ENCODE assay signal across 11 cellular contexts in genomic region chrX:28586291-28586690, GRCh38. TPM values are rescaled to one million over a fixed set of nuclear protein-coding genes. Genes with fewer than 3 reads are reported as not detected.
DNase-seq lines count a peak whose midpoint lies in the region; ATAC-seq and TF ChIP-seq lines count a peak whose summit lies in the region.
"Had no signal": no experiment of that assay in that cellular context is flagged by ENCODE, and none has a peak within 500 bp of the region (broad histone marks: within the 10 kb centered on the region; RNA-seq: fewer than 3 reads in every experiment).

No MANE protein-coding gene starts in this region.

- CTCF ChIA-PET in BJ (lab: Yijun Ruan, JAX): no interaction called here

- H3K36me3 Mint-ChIP-seq in activated naive CD8-positive, alpha-beta T cell treated with anti-CD3 and anti-CD28 coated beads, Interleukin-2, amount 50 U/mL, for 24 hours (ENCODE audit: low read depth): no peaks in the 10 kb centered on the region
- H3K36me3 Mint-ChIP-seq in T-helper 2 cell treated with Interferon-gamma antibody and Interleukin-4, amounts not matched to agents 5 μg/mL and 100 μg/mL, for 36 hours (ENCODE audit: low read depth): no peaks in the 10 kb centered on the region
- H3K36me3 Mint-ChIP-seq: CD8-positive, alpha-beta T cell had no signal

- TF ChIP-seq CTCF in BJ (IDR thresholded peaks at IDR 0.05; ENCODE audit: insufficient read depth, low read depth, low read length) (no peak), heart left ventricle (IDR thresholded peaks at IDR 0.05) (no peak), osteoblast (IDR thresholded peaks at IDR 0.05; ENCODE audit: extremely low read depth, low read depth, low read length) (no peak)

- no peak overlapping the region for H3K27ac Mint-ChIP-seq in activated naive CD8-positive, alpha-beta T cell treated with anti-CD3 and anti-CD28 coated beads, Interleukin-2, amount 50 U/mL, for 24 hours
- no peak overlapping the region for H3K27ac Mint-ChIP-seq in T-helper 2 cell treated with Interferon-gamma antibody and Interleukin-4, amounts not matched to agents 5 μg/mL and 100 μg/mL, for 36 hours
- H3K27ac Mint-ChIP-seq: CD8-positive, alpha-beta T cell had no signal

- no peaks in the 10 kb centered on the region for H3K4me1 ChIP-seq in adipocyte (ENCODE audit: control insufficient read depth, insufficient read depth, low read length)
- H3K4me1 ChIP-seq in heart left ventricle: no peaks in the 10 kb centered on the region
- no peaks in the 10 kb centered on the region for H3K4me1 ChIP-seq in osteoblast (ENCODE audit: insufficient read depth, low read length)

- no peak overlapping the region for H2AFZ ChIP-seq in osteoblast (ENCODE audit: low read length)

- intact Hi-C loops in heart left ventricle (cut with DNase I): loop anchor here in 7 of 10 donors (2.0 to 10.0 kb wide), 8 partner anchors 456 to 649 kb away; no protein-coding TSS in a partner anchor

- H3K79me2 ChIP-seq in osteoblast (ENCODE audit: insufficient read depth, low read length): no peaks in the 10 kb centered on the region

- POLR2A ChIA-PET in BJ (lab: Charles Lee): no interaction called here

- DNase-seq in BJ (ENCODE audit: low read depth) (no peak), adipocyte (ENCODE audit: low read depth) (peak; percentile 58), heart left ventricle (peak in 4 of 5 donors; percentile 19 to 47 (median 25)), osteoblast (ENCODE audit: insufficient read length, low spot score, missing footprints) (no peak), NCI-H2171 treated with DMSO at 0.1 percent for 48 hours (lab: John Stamatoyannopoulos, UW) (no peak), erythroblast (lab: John Stamatoyannopoulos, UW) (no peak)
- no peak for DNase-seq in activated naive CD8-positive, alpha-beta T cell treated with anti-CD3 and anti-CD28 coated beads, Interleukin-2, amount 50 U/mL, for 24 hours
- no peak for DNase-seq in T-helper 2 cell treated with Interferon-gamma antibody and Interleukin-4, amounts not matched to agents 5 μg/mL and 100 μg/mL, for 36 hours (ENCODE audit: low spot score)
- DNase-seq: activated naive CD4-positive, alpha-beta T cell treated with Interleukin-2 at 50 U/mL for 16 hours; CD8-positive, alpha-beta T cell had no signal

- no peaks in the 10 kb centered on the region for H3K4me1 Mint-ChIP-seq in activated naive CD8-positive, alpha-beta T cell treated with anti-CD3 and anti-CD28 coated beads, Interleukin-2, amount 50 U/mL, for 24 hours
- no peaks in the 10 kb centered on the region for H3K4me1 Mint-ChIP-seq in T-helper 2 cell treated with Interferon-gamma antibody and Interleukin-4, amounts not matched to agents 5 μg/mL and 100 μg/mL, for 36 hours (ENCODE audit: low read depth)

- H3K4me3 ChIP-seq in BJ (ENCODE audit: low read depth, low read length): peak overlapping the region; percentile 28
- H3K4me3 ChIP-seq in adipocyte (ENCODE audit: low read length): peak overlapping the region; percentile 74
- peak overlapping the region in 11 of 12 donors; percentile 23 to 65 (median 49) for H3K4me3 ChIP-seq in heart left ventricle
- no peak overlapping the region for H3K4me3 ChIP-seq in osteoblast (ENCODE audit: insufficient read depth, low read length)

- H3K9me3 Mint-ChIP-seq in activated naive CD8-positive, alpha-beta T cell treated with anti-CD3 and anti-CD28 coated beads, Interleukin-2, amount 50 U/mL, for 24 hours: no peaks in the 10 kb centered on the region
- H3K9me3 Mint-ChIP-seq in T-helper 2 cell treated with Interferon-gamma antibody and Interleukin-4, amounts not matched to agents 5 μg/mL and 100 μg/mL, for 36 hours: no peaks in the 10 kb centered on the region
- H3K9me3 Mint-ChIP-seq: CD8-positive, alpha-beta T cell had no signal

- no peak for TF ChIP-seq POLR2A in heart left ventricle (IDR thresholded peaks at IDR 0.05)
- no peak for TF ChIP-seq POLR2A in erythroblast (IDR thresholded peaks at IDR 0.05; ENCODE audit: low read length)

- H3K9ac ChIP-seq in adipocyte (ENCODE audit: low read length): no peak overlapping the region

- H3K36me3 ChIP-seq in BJ (ENCODE audit: control insufficient read depth, insufficient read depth, low read length) (no peaks in the 10 kb centered on the region), adipocyte (ENCODE audit: control insufficient read depth, insufficient read depth, low read length, severe bottlenecking) (no peaks in the 10 kb centered on the region), heart left ventricle (no peaks in the 10 kb centered on the region), osteoblast (ENCODE audit: insufficient read depth, low read length) (no peaks in the 10 kb centered on the region)

- no peaks in the 10 kb centered on the region for H3K9me3 ChIP-seq in adipocyte (ENCODE audit: control insufficient read depth, low read length)
- H3K9me3 ChIP-seq in heart left ventricle: no peaks in the 10 kb centered on the region
- H3K9me3 ChIP-seq in osteoblast (ENCODE audit: low read depth, low read length): no peaks in the 10 kb centered on the region

- H3K27me3 Mint-ChIP-seq in activated naive CD8-positive, alpha-beta T cell treated with anti-CD3 and anti-CD28 coated beads, Interleukin-2, amount 50 U/mL, for 24 hours: peaks cover 6% of the 10 kb centered on the region
- H3K27me3 Mint-ChIP-seq in T-helper 2 cell treated with Interferon-gamma antibody and Interleukin-4, amounts not matched to agents 5 μg/mL and 100 μg/mL, for 36 hours (ENCODE audit: low read depth): no peaks in the 10 kb centered on the region

- H3K27ac ChIP-seq in heart left ventricle (peak overlapping the region in 5 of 12 donors; percentile 30 to 59 (median 42)), osteoblast (ENCODE audit: low read depth, low read length) (no peak overlapping the region)

- peak; percentile 61 to 72 (median 66) for ATAC-seq in heart left ventricle
- ATAC-seq in activated naive CD8-positive, alpha-beta T cell treated with anti-CD3 and anti-CD28 coated beads, Interleukin-2, amount 50 U/mL, for 24 hours: no peak
- ATAC-seq: CD8-positive, alpha-beta T cell had no signal

- H3K27me3 ChIP-seq in BJ (ENCODE audit: control insufficient read depth, insufficient read depth, low read length): no peaks in the 10 kb centered on the region
- peaks cover 43% of the 10 kb centered on the region for H3K27me3 ChIP-seq in adipocyte (replicated peaks; ENCODE audit: control insufficient read depth, insufficient read depth, low read length)
- H3K27me3 ChIP-seq in heart left ventricle: peaks cover 0 to 39% (median 0%) of the 10 kb centered on the region in 9 donors
- no peaks in the 10 kb centered on the region for H3K27me3 ChIP-seq in osteoblast (ENCODE audit: insufficient read depth, low read length)

- H3K4me2 ChIP-seq in osteoblast (ENCODE audit: insufficient read depth, low read length): peak overlapping the region; percentile 53

- H3K4me3 Mint-ChIP-seq in activated naive CD8-positive, alpha-beta T cell treated with anti-CD3 and anti-CD28 coated beads, Interleukin-2, amount 50 U/mL, for 24 hours: no peak overlapping the region
- no peak overlapping the region for H3K4me3 Mint-ChIP-seq in T-helper 2 cell treated with Interferon-gamma antibody and Interleukin-4, amounts not matched to agents 5 μg/mL and 100 μg/mL, for 36 hours
- H3K4me3 Mint-ChIP-seq: CD8-positive, alpha-beta T cell had no signal

- H4K20me1 ChIP-seq in osteoblast (ENCODE audit: insufficient read depth, low read length): no peaks in the 10 kb centered on the region

- 1 to 29% (median 9%) methylated on average over 9 of the region's 9 CpGs for WGBS in heart left ventricle, 4 donors

RNA-seq across cellular contexts. Expression of gene IL1RAPL1, which starts 1.0 kb away (rescaled TPM):
- polyA plus RNA-seq in BJ (2011; rRNA removed): 0.02 and 0.10 TPM in 2 replicates
- polyA minus RNA-seq in BJ (2011; rRNA and poly(A)+ RNA removed): 0.15 and 0.19 TPM in 2 replicates
- total RNA-seq in heart left ventricle: 1 to 10 TPM; 1.6 to 4.7 (median 2.9) TPM
- under 1 TPM; 0.42 to 0.90 TPM for polyA plus RNA-seq in heart left ventricle
- total RNA-seq in osteoblast: under 0.01 and 0.29 TPM in 2 replicates
- total RNA-seq: CD8-positive, alpha-beta T cell; NCI-H460 had no signal

Comparison
In these comparisons a context has a peak if more than half of its experiments do, and no peak if none do; other contexts are left out.
1. DNase-seq: peak in adipocyte (single experiment) and heart left ventricle (4 of 5); none in BJ (single experiment), osteoblast (single experiment), NCI-H2171 treated with DMSO at 0.1 percent for 48 hours (single experiment), activated naive CD8-positive, alpha-beta T cell treated with anti-CD3 and anti-CD28 coated beads, Interleukin-2, amount 50 U/mL, for 24 hours (single experiment), erythroblast (0 of 2) and T-helper 2 cell treated with Interferon-gamma antibody and Interleukin-4, amounts not matched to agents 5 μg/mL and 100 μg/mL, for 36 hours (single experiment).